In genomic region chr6:107209406-107209939, GRCh38 we compare ENCODE assay signal across 32 cellular contexts.
"Had no signal": no experiment of that assay in that cellular context is flagged by ENCODE, and none has a peak within 500 bp of the region (broad histone marks: within the 10 kb centered on the region; RNA-seq: fewer than 3 reads in every experiment).

No MANE protein-coding gene starts in this region.

- H3K27me3 Mint-ChIP-seq: activated CD4-positive, alpha-beta T cell treated with anti-CD3 and anti-CD28 coated beads for 36 hours; activated CD4-positive, alpha-beta T cell treated with anti-CD3 and anti-CD28 coated beads, Interleukin-2, amount 10 ng/mL, durations not matched to agents 7 days and 5 days; activated T-cell treated with anti-CD3 and anti-CD28 coated beads, Interleukin-2, amount 50 U/mL, for 24 hours; central memory CD8-positive, alpha-beta T cell; T-cell; T-helper 17 cell had no signal

- H3K4me3 Mint-ChIP-seq: activated CD4-positive, alpha-beta T cell treated with anti-CD3 and anti-CD28 coated beads for 36 hours; activated CD4-positive, alpha-beta T cell treated with anti-CD3 and anti-CD28 coated beads, Interleukin-2, amount 10 ng/mL, durations not matched to agents 7 days and 5 days; activated CD8-positive, alpha-beta T cell treated with anti-CD3 and anti-CD28 coated beads, Interleukin-2, amount 10 ng/mL, durations not matched to agents 7 days and 5 days; activated naive CD4-positive, alpha-beta T cell treated with anti-CD3 and anti-CD28 coated beads for 36 hours; activated T-cell treated with anti-CD3 and anti-CD28 coated beads, Interleukin-2, amount 50 U/mL, for 24 hours; central memory CD8-positive, alpha-beta T cell; T-cell; T-helper 17 cell had no signal

- DNase-seq: activated CD4-positive, alpha-beta T cell treated with anti-CD3 and anti-CD28 coated beads for 36 hours; activated CD4-positive, alpha-beta T cell treated with anti-CD3 and anti-CD28 coated beads, Interleukin-2, amount 10 ng/mL, durations not matched to agents 7 days and 5 days; activated CD4-positive, alpha-beta T cell treated with anti-CD3 and anti-CD28 coated beads, Interleukin-2, amount 50 U/mL, for 48 hours; activated CD8-positive, alpha-beta T cell treated with anti-CD3 and anti-CD28 coated beads, Interleukin-2, amount 10 ng/mL, durations not matched to agents 7 days and 5 days; activated gamma-delta T cell treated with Interleukin-2 at 50 U/mL for 16 hours; activated naive CD4-positive, alpha-beta T cell treated with anti-CD3 and anti-CD28 coated beads for 36 hours; activated T-cell treated with anti-CD3 and anti-CD28 coated beads, Interleukin-2, amount 50 U/mL, for 24 hours; adrenal gland; body of pancreas; NCI-H1092 treated with DMSO at 0.1 percent for 48 hours; NCI-H1417; NCI-H146; NCI-H187; NCI-H2029 treated with DMSO at 0.1 percent for 48 hours; NCI-H2107; NCI-H2171; NCI-H510A; NCI-H526; NCI-H748 treated with DMSO at 0.1 percent for 48 hours; NK-92 treated with Interleukin-12 subunit alpha and Interleukin-12 subunit beta, amount 100 ng/mL, for 24 hours; PC-9; SIG-M5; T-cell; T-helper 17 cell; T-helper 9 cell; WERI-Rb-1 had no signal

- H3K27ac ChIP-seq: adrenal gland, body of pancreas, PC-9, RWPE1, WERI-Rb-1 had no signal

- ATAC-seq: activated CD4-positive, alpha-beta T cell treated with anti-CD3 and anti-CD28 coated beads for 36 hours; activated CD8-positive, alpha-beta T cell treated with anti-CD3 and anti-CD28 coated beads, Interleukin-2, amount 10 ng/mL, durations not matched to agents 7 days and 5 days; activated naive CD4-positive, alpha-beta T cell treated with anti-CD3 and anti-CD28 coated beads, Interleukin-2, amount 50 U/mL, for 72 hours; body of pancreas; Right ventricle myocardium inferior; SK-N-SH treated with all-trans-retinoic acid at 6 μM for 48 hours; T-cell; T-helper 17 cell had no signal

- H3K4me3 ChIP-seq: adrenal gland, body of pancreas, PC-9 had no signal

- H3K9me3 ChIP-seq: adrenal gland, body of pancreas had no signal

- H3K4me2 ChIP-seq: PC-9 had no signal

- H3K4me1 Mint-ChIP-seq: activated CD4-positive, alpha-beta T cell treated with anti-CD3 and anti-CD28 coated beads, Interleukin-2, amount 10 ng/mL, durations not matched to agents 7 days and 5 days; central memory CD8-positive, alpha-beta T cell; T-cell; T-helper 17 cell had no signal

- H3K27me3 ChIP-seq: adrenal gland, body of pancreas had no signal

- H3K36me3 ChIP-seq: adrenal gland, WERI-Rb-1 had no signal

- H3K4me1 ChIP-seq: body of pancreas had no signal

- H2AFZ ChIP-seq: PC-9 had no signal

- H3K27ac Mint-ChIP-seq: activated CD4-positive, alpha-beta T cell treated with anti-CD3 and anti-CD28 coated beads for 36 hours; activated CD4-positive, alpha-beta T cell treated with anti-CD3 and anti-CD28 coated beads, Interleukin-2, amount 10 ng/mL, durations not matched to agents 7 days and 5 days; activated CD8-positive, alpha-beta T cell treated with anti-CD3 and anti-CD28 coated beads, Interleukin-2, amount 10 ng/mL, durations not matched to agents 7 days and 5 days; activated naive CD4-positive, alpha-beta T cell treated with anti-CD3 and anti-CD28 coated beads for 36 hours; activated naive CD4-positive, alpha-beta T cell treated with anti-CD3 and anti-CD28 coated beads, Interleukin-2, amount 50 U/mL, for 72 hours; activated T-cell treated with anti-CD3 and anti-CD28 coated beads, Interleukin-2, amount 50 U/mL, for 24 hours; activated T-helper 2 cell treated with anti-CD3 and anti-CD28 coated beads, Interferon-gamma antibody, Interleukin-2, Interleukin-4, amounts not matched to agents 10 μg/mL and 5 μg/mL and 100 μg/mL, durations not matched to agents 14 hours and 24 hours and 36 hours; T-cell; T-helper 17 cell had no signal
